ENCODE assay signal across 8 cellular contexts in genomic region chr3:39154323-39155021, GRCh38. TPM values are rescaled to one million over a fixed set of nuclear protein-coding genes. Genes with fewer than 3 reads are reported as not detected.
DNase-seq lines count a peak whose midpoint lies in the region; ATAC-seq and TF ChIP-seq lines count a peak whose summit lies in the region.

No MANE protein-coding gene starts in this region.

- H3K4me1 Mint-ChIP-seq in activated T-helper 1 cell treated with anti-CD3 and anti-CD28 coated beads, Interleukin-12 subunit alpha, Interleukin-12 subunit beta, Interleukin-2, Interleukin-4 antibody, amounts not matched to agents 30 ng/mL and 10 ng/mL and 1 ng/mL, durations not matched to agents 14 hours and 24 hours and 36 hours (ENCODE audit: low read depth): peaks cover 44% of the 10 kb centered on the region

- no peak for ATAC-seq in esophagus mucosa

- H3K4me3 ChIP-seq in HUES6 (ENCODE audit: low read depth, low read length): peak overlapping the region; percentile 84
- peak overlapping the region; percentile 76 for H3K4me3 ChIP-seq in iPS-18c (ENCODE audit: insufficient read depth, low read depth, low read length)
- H3K4me3 ChIP-seq in spleen: peak overlapping the region in 3 of 8 donors; percentile 5 to 95 (median 79)

- H3K4me3 Mint-ChIP-seq in activated T-helper 1 cell treated with anti-CD3 and anti-CD28 coated beads, Interleukin-12 subunit alpha, Interleukin-12 subunit beta, Interleukin-2, Interleukin-4 antibody, amounts not matched to agents 30 ng/mL and 10 ng/mL and 1 ng/mL, durations not matched to agents 14 hours and 24 hours and 36 hours: peak overlapping the region; percentile 82

- peaks cover 50% of the 10 kb centered on the region for H3K4me1 ChIP-seq in HUES6 (ENCODE audit: control insufficient read depth, insufficient read depth, low read length)
- peaks cover 31 to 49% (median 40%) of the 10 kb centered on the region in 6 donors for H3K4me1 ChIP-seq in spleen

- no peak for TF ChIP-seq CTCF in spleen (IDR thresholded peaks at IDR 0.05 in 8 of 11, conservative IDR thresholded peaks at IDR 0.05 in 3 of 11)

- H3K9me3 ChIP-seq in HUES6 (ENCODE audit: control insufficient read depth, insufficient read depth, low read depth, low read length): no peaks in the 10 kb centered on the region
- H3K9me3 ChIP-seq in iPS-18c (ENCODE audit: control insufficient read depth, insufficient read depth, low read length): no peaks in the 10 kb centered on the region
- H3K9me3 ChIP-seq in spleen: no peaks in the 10 kb centered on the region

- H3K9ac ChIP-seq in HUES6 (ENCODE audit: low read length): peak overlapping the region; percentile 78

- H3K36me3 Mint-ChIP-seq in activated T-helper 1 cell treated with anti-CD3 and anti-CD28 coated beads, Interleukin-12 subunit alpha, Interleukin-12 subunit beta, Interleukin-2, Interleukin-4 antibody, amounts not matched to agents 30 ng/mL and 10 ng/mL and 1 ng/mL, durations not matched to agents 14 hours and 24 hours and 36 hours (ENCODE audit: low read depth): peaks cover 19% of the 10 kb centered on the region

- WGBS in spleen, 5 donors: 73 to 78% (median 77%) methylated on average over 18 of the region's 18 CpGs

- intact Hi-C loops in activated T-helper 1 cell treated with anti-CD3 and anti-CD28 coated beads, Interleukin-12 subunit alpha, Interleukin-12 subunit beta, Interleukin-2, Interleukin-4 antibody, amounts not matched to agents 30 ng/mL and 10 ng/mL and 1 ng/mL, durations not matched to agents 14 hours and 24 hours and 36 hours (cut with micrococcal nuclease): no loop called here
- intact Hi-C loops in spleen (cut with DNase I; ENCODE audit: low total_unique reads): no loop called here

- no peaks in the 10 kb centered on the region for H3K9me3 Mint-ChIP-seq in activated T-helper 1 cell treated with anti-CD3 and anti-CD28 coated beads, Interleukin-12 subunit alpha, Interleukin-12 subunit beta, Interleukin-2, Interleukin-4 antibody, amounts not matched to agents 30 ng/mL and 10 ng/mL and 1 ng/mL, durations not matched to agents 14 hours and 24 hours and 36 hours

- H3K27me3 Mint-ChIP-seq in activated T-helper 1 cell treated with anti-CD3 and anti-CD28 coated beads, Interleukin-12 subunit alpha, Interleukin-12 subunit beta, Interleukin-2, Interleukin-4 antibody, amounts not matched to agents 30 ng/mL and 10 ng/mL and 1 ng/mL, durations not matched to agents 14 hours and 24 hours and 36 hours (ENCODE audit: insufficient read depth): peaks cover 10% of the 10 kb centered on the region

- H3K27me3 ChIP-seq in HUES6 (ENCODE audit: control insufficient read depth, insufficient read depth, low read length): no peaks in the 10 kb centered on the region
- no peaks in the 10 kb centered on the region for H3K27me3 ChIP-seq in spleen (replicated peaks in 1 of 7)

- peak overlapping the region; percentile 90 for H3K27ac Mint-ChIP-seq in activated T-helper 1 cell treated with anti-CD3 and anti-CD28 coated beads, Interleukin-12 subunit alpha, Interleukin-12 subunit beta, Interleukin-2, Interleukin-4 antibody, amounts not matched to agents 30 ng/mL and 10 ng/mL and 1 ng/mL, durations not matched to agents 14 hours and 24 hours and 36 hours

- peak overlapping the region; percentile 65; the same call in 1 of the 2 replicates for H3K27ac ChIP-seq in HUES6 (ENCODE audit: low read depth, low read length)
- H3K27ac ChIP-seq in spleen: peak overlapping the region; percentile 96 to 100 (median 99)

- no peak for TF ChIP-seq POLR2A in spleen (IDR thresholded peaks at IDR 0.05)

- DNase-seq in activated T-helper 1 cell treated with anti-CD3 and anti-CD28 coated beads, Interleukin-12 subunit alpha, Interleukin-12 subunit beta, Interleukin-2, Interleukin-4 antibody, amounts not matched to agents 30 ng/mL and 10 ng/mL and 1 ng/mL, durations not matched to agents 14 hours and 24 hours and 36 hours (ENCODE audit: low spot score): no peak
- DNase-seq in spleen: peak; percentile 88
- no peak for DNase-seq in middle frontal gyrus (ENCODE audit: extremely low spot score, low spot score)
- no peak for DNase-seq in NCI-H1436 (lab: John Stamatoyannopoulos, UW)
- no peak for DNase-seq in activated CD4-positive, alpha-beta T cell treated with anti-CD3 and anti-CD28 coated beads, Interleukin-2, amount 50 U/mL, for 48 hours

- no peaks in the 10 kb centered on the region for H3K36me3 ChIP-seq in HUES6 (ENCODE audit: control insufficient read depth, insufficient read depth, low read length)
- H3K36me3 ChIP-seq in spleen: no peaks in the 10 kb centered on the region

RNA-seq across cellular contexts. Expression of gene CSRNP1, which starts 1.1 kb away (rescaled TPM):
- total RNA-seq in activated T-helper 1 cell treated with anti-CD3 and anti-CD28 coated beads, Interleukin-12 subunit alpha, Interleukin-12 subunit beta, Interleukin-2, Interleukin-4 antibody, amounts not matched to agents 30 ng/mL and 10 ng/mL and 1 ng/mL, durations not matched to agents 14 hours and 24 hours and 36 hours: 33.4 and 34.3 TPM in 2 replicates
- 10 to 100 TPM; 18.2 to 57.0 (median 34.6) TPM for total RNA-seq in spleen
- polyA plus RNA-seq in spleen: 10 to 100 TPM in 2 of 3 donors, 1 to 10 TPM in 1; 7.1 to 15.1 (median 10.2) TPM
- total RNA-seq in esophagus mucosa: 15.4 TPM

RNA-seq across cellular contexts. Expression of gene XIRP1, which starts 37.9 kb away (rescaled TPM):
- total RNA-seq in activated T-helper 1 cell treated with anti-CD3 and anti-CD28 coated beads, Interleukin-12 subunit alpha, Interleukin-12 subunit beta, Interleukin-2, Interleukin-4 antibody, amounts not matched to agents 30 ng/mL and 10 ng/mL and 1 ng/mL, durations not matched to agents 14 hours and 24 hours and 36 hours: 2.4 and 3.0 TPM in 2 replicates
- under 1 TPM in 4 of 7 donors, not detected in 3; 0.09 to 0.70 (median 0.39) TPM for total RNA-seq in spleen
- under 1 TPM; 0.06 to 0.30 (median 0.12) TPM for polyA plus RNA-seq in spleen
- not detected for total RNA-seq in esophagus mucosa

RNA-seq across cellular contexts. Expression of gene TTC21A, which starts 47.0 kb away (rescaled TPM):
- 0.83 and 1.0 TPM in 2 replicates for total RNA-seq in activated T-helper 1 cell treated with anti-CD3 and anti-CD28 coated beads, Interleukin-12 subunit alpha, Interleukin-12 subunit beta, Interleukin-2, Interleukin-4 antibody, amounts not matched to agents 30 ng/mL and 10 ng/mL and 1 ng/mL, durations not matched to agents 14 hours and 24 hours and 36 hours
- 10 to 100 TPM; 11.6 to 17.5 (median 13.2) TPM for total RNA-seq in spleen
- 10 to 100 TPM; 15.2 to 34.3 (median 18.6) TPM for polyA plus RNA-seq in spleen
- total RNA-seq in esophagus mucosa: 2.3 TPM

RNA-seq across cellular contexts. Expression of gene GORASP1, which starts 47.0 kb away (rescaled TPM):
- 26.6 and 35.6 TPM in 2 replicates for total RNA-seq in activated T-helper 1 cell treated with anti-CD3 and anti-CD28 coated beads, Interleukin-12 subunit alpha, Interleukin-12 subunit beta, Interleukin-2, Interleukin-4 antibody, amounts not matched to agents 30 ng/mL and 10 ng/mL and 1 ng/mL, durations not matched to agents 14 hours and 24 hours and 36 hours
- total RNA-seq in spleen (10 to 100 TPM; 47.3 to 74.5 (median 65.5) TPM), esophagus mucosa (23.5 TPM)
- polyA plus RNA-seq in spleen: 10 to 100 TPM; 20.6 to 35.5 (median 26.3) TPM
